ENCODE assay signal across 8 cellular contexts in genomic region chr6:127117979-127118504, GRCh38. TPM values are rescaled to one million over a fixed set of nuclear protein-coding genes. Genes with fewer than 3 reads are reported as not detected.
A peak's percentile ranks its signal among the peaks of the same experiment; 100 is the strongest.
DNase-seq lines count a peak whose midpoint lies in the region; ATAC-seq and TF ChIP-seq lines count a peak whose summit lies in the region.

No MANE protein-coding gene starts in this region.

- TF ChIP-seq CTCF in esophagus squamous epithelium (IDR thresholded peaks at IDR 0.05) (no peak), osteocyte (IDR thresholded peaks at IDR 0.05) (no peak)

- intact Hi-C loops in esophagus squamous epithelium (cut with DNase I) = no loop called here

- WGBS in esophagus squamous epithelium, 2 donors = 2 to 4% methylated on average over 28 of the region's 29 CpGs

- H3K4me3 ChIP-seq in esophagus squamous epithelium = peak overlapping the region; percentile 31 to 75 (median 52)

- H3K9me3 ChIP-seq in esophagus squamous epithelium = no peaks in the 10 kb centered on the region

- H3K27ac ChIP-seq in esophagus squamous epithelium = peak overlapping the region in 3 of 4 donors; percentile 72 to 92 (median 77)

- peak overlapping the region; percentile 79 for H3K4me3 Mint-ChIP-seq in osteocyte (ENCODE audit: unreplicated experiment)

- peaks cover 8 to 39% (median 11%) of the 10 kb centered on the region in 3 donors for H3K4me1 ChIP-seq in esophagus squamous epithelium

- no peaks in the 10 kb centered on the region for H3K36me3 Mint-ChIP-seq in osteocyte (ENCODE audit: unreplicated experiment)

- H3K27me3 Mint-ChIP-seq in osteocyte (ENCODE audit: unreplicated experiment) = peaks cover 74% of the 10 kb centered on the region

- H3K9me3 Mint-ChIP-seq in osteocyte (ENCODE audit: unreplicated experiment) = no peaks in the 10 kb centered on the region

- peaks cover 29% of the 10 kb centered on the region for H3K4me1 Mint-ChIP-seq in osteocyte (ENCODE audit: unreplicated experiment)

- TF ChIP-seq POLR2A in esophagus squamous epithelium (IDR thresholded peaks at IDR 0.05) = no peak

- peak; percentile 8 for DNase-seq in COLO668 (lab: John Stamatoyannopoulos, UW; ENCODE audit: unreplicated experiment)
- DNase-seq in M059J (ENCODE audit: low read depth) = peak; percentile 33
- no peak for DNase-seq in esophagus squamous epithelium (lab: John Stamatoyannopoulos, UW)
- DNase-seq in osteocyte (ENCODE audit: extremely low spot score, unreplicated experiment) = no peak
- DNase-seq in GDM1 (lab: John Stamatoyannopoulos, UW) = no peak
- DNase-seq in midbrain (lab: John Stamatoyannopoulos, UW) = no peak
- DNase-seq in OCI-M1 (lab: John Stamatoyannopoulos, UW) = no peak

- no peaks in the 10 kb centered on the region for H3K36me3 ChIP-seq in esophagus squamous epithelium

- H3K27me3 ChIP-seq in esophagus squamous epithelium = peaks cover 0 to 79% (median 18%) of the 10 kb centered on the region in 4 donors

- H3K27ac Mint-ChIP-seq in osteocyte (ENCODE audit: unreplicated experiment) = no peak overlapping the region

- ATAC-seq in GM19463 (IDR thresholded peaks at IDR 0.05; ENCODE audit: unreplicated experiment) = no peak

RNA-seq across cellular contexts. Expression of gene RSPO3, which starts 0.4 kb away (rescaled TPM):
- total RNA-seq in M059J (2014; rRNA removed; shearing (Covaris generic)) = 0.42 TPM in 1 of 2 replicates, not detected in the other
- total RNA-seq in esophagus squamous epithelium (1 to 10 TPM; 1.1 to 7.2 (median 4.3) TPM), osteocyte (4.0 and 4.5 TPM in 2 replicates)

Comparison
In these comparisons a context has a peak if more than half of its experiments do, and no peak if none do; other contexts are left out.
1. DNase-seq: peak in COLO668 (single experiment) and M059J (single experiment); none in esophagus squamous epithelium (single experiment), osteocyte (single experiment), GDM1 (single experiment), midbrain (single experiment) and OCI-M1 (single experiment).